In genomic region chr1:53703174-53703573, GRCh38 we compare ENCODE assay signal across 10 cellular contexts. TPM values are rescaled to one million over a fixed set of nuclear protein-coding genes. Genes with fewer than 3 reads are reported as not detected.
"Had no signal": no experiment of that assay in that cellular context is flagged by ENCODE, and none has a peak within 500 bp of the region (broad histone marks: within the 10 kb centered on the region; RNA-seq: fewer than 3 reads in every experiment).

No MANE protein-coding gene starts in this region.

- H2AFZ ChIP-seq: GM23248 had no signal

- FAIRE-seq: H54, HTR-8/SVneo had no signal

- DNase-seq: GM23248, GOT3, H9, HCEC 1CT, HFFc6, KG1 had no signal

- H3K27ac ChIP-seq: GM23248, HL-60 had no signal

- H3K4me3 ChIP-seq: GM23248 had no signal

- H3K9ac ChIP-seq: GM23248 had no signal

RNA-seq across cellular contexts. Expression of gene GLIS1, which starts 35.8 kb away (rescaled TPM):
- polyA plus RNA-seq: IgD-negative memory B cell had no signal
